ENCODE assay signal across 22 cellular contexts in genomic region chr5:139833525-139833924, GRCh38. TPM values are rescaled to one million over a fixed set of nuclear protein-coding genes. Genes with fewer than 3 reads are reported as not detected.
DNase-seq lines count a peak whose midpoint lies in the region; ATAC-seq and TF ChIP-seq lines count a peak whose summit lies in the region.
"Had no signal": no experiment of that assay in that cellular context is flagged by ENCODE, and none has a peak within 500 bp of the region (broad histone marks: within the 10 kb centered on the region; RNA-seq: fewer than 3 reads in every experiment).

No MANE protein-coding gene starts in this region.

- TF ChIP-seq CTCF in natural killer cell (IDR thresholded peaks at IDR 0.05) (no peak), CD14-positive monocyte (IDR thresholded peaks at IDR 0.05) (no peak), RWPE2 (IDR thresholded peaks at IDR 0.05; ENCODE audit: poor library complexity, severe bottlenecking) (no peak), sigmoid colon (IDR thresholded peaks at IDR 0.05) (no peak)

- H3K27ac ChIP-seq in RWPE2 (ENCODE audit: poor library complexity, severe bottlenecking) (no peak overlapping the region), sigmoid colon (no peak overlapping the region)
- H3K27ac ChIP-seq: BLaER1, C4-2B had no signal

- H3K27me3 ChIP-seq in RWPE2 (ENCODE audit: insufficient read depth, poor library complexity, severe bottlenecking) (no peaks in the 10 kb centered on the region), sigmoid colon (no peaks in the 10 kb centered on the region)
- H3K27me3 ChIP-seq: BLaER1 had no signal

- no peaks in the 10 kb centered on the region for H3K9me3 ChIP-seq in RWPE2 (ENCODE audit: severe bottlenecking)
- H3K9me3 ChIP-seq in sigmoid colon: no peaks in the 10 kb centered on the region

- no peaks in the 10 kb centered on the region for H3K36me3 ChIP-seq in RWPE2 (ENCODE audit: low read depth)
- no peaks in the 10 kb centered on the region for H3K36me3 ChIP-seq in sigmoid colon
- H3K36me3 ChIP-seq: BLaER1 had no signal

- no peak for TF ChIP-seq EP300 in sigmoid colon (IDR thresholded peaks at IDR 0.05)

- WGBS in sigmoid colon, 2 donors: 46 to 62% methylated on average over 3 of the region's 3 CpGs

- H3K4me3 Mint-ChIP-seq in natural killer cell treated with Interleukin-12 subunit alpha and Interleukin-12 subunit beta and Interleukin-15 and Interleukin-18, amount 100 ng/mL, for 72 hours: no peak overlapping the region
- H3K4me3 Mint-ChIP-seq in natural killer cell (no peak overlapping the region), CD14-positive monocyte (no peak overlapping the region)
- H3K4me3 Mint-ChIP-seq in activated naive CD8-positive, alpha-beta T cell treated with anti-CD3 and anti-CD28 coated beads for 36 hours: no peak overlapping the region
- H3K4me3 Mint-ChIP-seq: B cell; CD4-positive, alpha-beta T cell; CD8-positive, alpha-beta memory T cell; GM23338; H9 had no signal

- intact Hi-C loops in natural killer cell (cut with micrococcal nuclease): no loop called here
- intact Hi-C loops in CD14-positive monocyte (cut with micrococcal nuclease): no loop called here
- intact Hi-C loops in sigmoid colon (cut with DNase I): no loop called here

- peak; percentile 41 for DNase-seq in natural killer cell treated with Interleukin-12 subunit alpha and Interleukin-12 subunit beta and Interleukin-15 and Interleukin-18, amount 100 ng/mL, for 72 hours (ENCODE audit: low spot score)
- no peak for DNase-seq in natural killer cell
- DNase-seq in CD14-positive monocyte (ENCODE audit: low spot score): peak; percentile 13
- DNase-seq in RWPE2 (ENCODE audit: low spot score): peak; percentile 12
- DNase-seq in sigmoid colon: peak; percentile 17
- no peak for DNase-seq in activated naive CD4-positive, alpha-beta T cell treated with anti-CD3 and anti-CD28 coated beads, Interleukin-2, amount 50 U/mL, for 16 hours
- DNase-seq in HK-2 (ENCODE audit: unreplicated experiment): no peak
- DNase-seq in activated naive CD8-positive, alpha-beta T cell treated with anti-CD3 and anti-CD28 coated beads for 36 hours: no peak
- DNase-seq: CD4-positive, alpha-beta T cell; CD8-positive, alpha-beta memory T cell; DMS 273 treated with DMSO at 0.1 percent for 48 hours; DMS79; EL; GDM1; H9 had no signal

- H3K4me3 ChIP-seq in RWPE2 (ENCODE audit: severe bottlenecking) (no peak overlapping the region), sigmoid colon (no peak overlapping the region)
- H3K4me3 ChIP-seq: BLaER1, GM12878, GM23338 had no signal

- H3K36me3 Mint-ChIP-seq in natural killer cell treated with Interleukin-12 subunit alpha and Interleukin-12 subunit beta and Interleukin-15 and Interleukin-18, amount 100 ng/mL, for 72 hours: no peaks in the 10 kb centered on the region
- H3K36me3 Mint-ChIP-seq in natural killer cell (no peaks in the 10 kb centered on the region), CD14-positive monocyte (no peaks in the 10 kb centered on the region)
- H3K36me3 Mint-ChIP-seq in activated naive CD8-positive, alpha-beta T cell treated with anti-CD3 and anti-CD28 coated beads for 36 hours: no peaks in the 10 kb centered on the region
- H3K36me3 Mint-ChIP-seq: CD8-positive, alpha-beta memory T cell had no signal

- no peak for TF ChIP-seq POLR2A in sigmoid colon (IDR thresholded peaks at IDR 0.05)

- H3K27ac Mint-ChIP-seq in natural killer cell treated with Interleukin-12 subunit alpha and Interleukin-12 subunit beta and Interleukin-15 and Interleukin-18, amount 100 ng/mL, for 72 hours: no peak overlapping the region
- H3K27ac Mint-ChIP-seq in natural killer cell (no peak overlapping the region), CD14-positive monocyte (no peak overlapping the region)
- H3K27ac Mint-ChIP-seq in activated naive CD8-positive, alpha-beta T cell treated with anti-CD3 and anti-CD28 coated beads for 36 hours: no peak overlapping the region
- H3K27ac Mint-ChIP-seq: B cell; CD4-positive, alpha-beta T cell; CD8-positive, alpha-beta memory T cell; GM23338; H9 had no signal

- H3K4me1 ChIP-seq in RWPE2 (ENCODE audit: insufficient read depth, poor library complexity, severe bottlenecking) (no peaks in the 10 kb centered on the region), sigmoid colon (no peaks in the 10 kb centered on the region)
- H3K4me1 ChIP-seq: BLaER1 had no signal

- H3K27me3 Mint-ChIP-seq in natural killer cell treated with Interleukin-12 subunit alpha and Interleukin-12 subunit beta and Interleukin-15 and Interleukin-18, amount 100 ng/mL, for 72 hours: peaks cover 24 to 37% of the 10 kb centered on the region in 2 donors
- H3K27me3 Mint-ChIP-seq in natural killer cell (ENCODE audit: low read depth in 2 of 2): peaks cover 14 to 33% of the 10 kb centered on the region in 2 donors
- peaks cover 7 to 21% (median 20%) of the 10 kb centered on the region in 3 donors for H3K27me3 Mint-ChIP-seq in CD14-positive monocyte (ENCODE audit: low read depth in 3 of 3)
- H3K27me3 Mint-ChIP-seq in activated naive CD8-positive, alpha-beta T cell treated with anti-CD3 and anti-CD28 coated beads for 36 hours: peaks cover 6% of the 10 kb centered on the region

- H3K9me3 Mint-ChIP-seq in natural killer cell treated with Interleukin-12 subunit alpha and Interleukin-12 subunit beta and Interleukin-15 and Interleukin-18, amount 100 ng/mL, for 72 hours: no peaks in the 10 kb centered on the region
- no peaks in the 10 kb centered on the region for H3K9me3 Mint-ChIP-seq in natural killer cell
- peaks cover 0 to 5% (median 0%) of the 10 kb centered on the region in 7 donors for H3K9me3 Mint-ChIP-seq in CD14-positive monocyte
- H3K9me3 Mint-ChIP-seq in activated naive CD8-positive, alpha-beta T cell treated with anti-CD3 and anti-CD28 coated beads for 36 hours: no peaks in the 10 kb centered on the region
- H3K9me3 Mint-ChIP-seq: CD4-positive, alpha-beta T cell; CD8-positive, alpha-beta memory T cell; GM23338; H9 had no signal

- ATAC-seq in natural killer cell treated with Interleukin-12 subunit alpha and Interleukin-12 subunit beta and Interleukin-15 and Interleukin-18, amount 100 ng/mL, for 72 hours: no peak
- ATAC-seq in natural killer cell (no peak), RWPE2 (ENCODE audit: low read depth) (no peak)
- ATAC-seq: GM12878, GM23338, HCT116 had no signal

- H3K4me1 Mint-ChIP-seq in natural killer cell treated with Interleukin-12 subunit alpha and Interleukin-12 subunit beta and Interleukin-15 and Interleukin-18, amount 100 ng/mL, for 72 hours (ENCODE audit: low read depth in 2 of 2): peaks cover 0 to 5% of the 10 kb centered on the region in 2 donors
- H3K4me1 Mint-ChIP-seq in natural killer cell: no peaks in the 10 kb centered on the region
- H3K4me1 Mint-ChIP-seq in CD14-positive monocyte: no peaks in the 10 kb centered on the region
- no peaks in the 10 kb centered on the region for H3K4me1 Mint-ChIP-seq in activated naive CD8-positive, alpha-beta T cell treated with anti-CD3 and anti-CD28 coated beads for 36 hours
- H3K4me1 Mint-ChIP-seq: B cell; CD8-positive, alpha-beta memory T cell; GM23338; H9 had no signal

RNA-seq across cellular contexts. Expression of gene PSD2, which starts 37.9 kb away (rescaled TPM):
- total RNA-seq in natural killer cell treated with Interleukin-12 subunit alpha and Interleukin-12 subunit beta and Interleukin-15 and Interleukin-18, amount 100 ng/mL, for 72 hours: not detected
- total RNA-seq in natural killer cell (1 to 10 TPM; 1.3 to 2.5 (median 1.3) TPM), sigmoid colon (under 1 TPM in 2 of 4 donors, not detected in 2; under 0.01 to 0.28 TPM)
- polyA plus RNA-seq in CD14-positive monocyte (not detected), sigmoid colon (under 1 TPM in 1 of 3 donors, not detected in 2; 0.10 TPM)
- total RNA-seq in activated naive CD8-positive, alpha-beta T cell treated with anti-CD3 and anti-CD28 coated beads for 36 hours: not detected
- total RNA-seq: CD8-positive, alpha-beta memory T cell; GM12878 had no signal
- polyA plus RNA-seq: AG04450 had no signal

Comparison
In these comparisons a context has a peak if more than half of its experiments do, and no peak if none do; other contexts are left out.
1. DNase-seq: peak in natural killer cell treated with Interleukin-12 subunit alpha and Interleukin-12 subunit beta and Interleukin-15 and Interleukin-18, amount 100 ng/mL, for 72 hours (single experiment), CD14-positive monocyte (single experiment), RWPE2 (single experiment) and sigmoid colon (single experiment); none in natural killer cell (single experiment), activated naive CD4-positive, alpha-beta T cell treated with anti-CD3 and anti-CD28 coated beads, Interleukin-2, amount 50 U/mL, for 16 hours (single experiment), HK-2 (single experiment) and activated naive CD8-positive, alpha-beta T cell treated with anti-CD3 and anti-CD28 coated beads for 36 hours (single experiment).